In genomic region chr17:82602986-82603385, GRCh38 we compare ENCODE assay signal across 1 cellular context.
TF ChIP-seq lines count a peak whose summit lies in the region.

No MANE protein-coding gene starts in this region.

TF ChIP-seq in HepG2, 621 proteins besides CTCF, POLR2A, EP300 and RAD21:
- TF ChIP-seq PLRG1 (conservative IDR thresholded peaks at IDR 0.05) (no peak), AKAP8 (CRISPR knock-in tag; IDR thresholded peaks at IDR 0.05) (0 out of 2 replicates have a peak, but pooled peaks have one; percentile 44), AGO2 (optimal IDR thresholded peaks at IDR 0.05; ENCODE audit: low read depth, low read length) (peak; percentile 43)
